8 cellular contexts compared by ENCODE assay signal in genomic region chr10:31134303-31134928, GRCh38.
A peak's percentile ranks its signal among the peaks of the same experiment; 100 is the strongest.
DNase-seq lines count a peak whose midpoint lies in the region; ATAC-seq and TF ChIP-seq lines count a peak whose summit lies in the region.

No MANE protein-coding gene starts in this region.

- CTCF ChIA-PET in PC-3 (lab: Charles Lee) (interaction anchor here (0.6 kb wide), 1 partner anchor 102 kb away, joined by 6 read pairs; the partner anchor contains the start of gene ZNF438), MCF 10A (lab: Yijun Ruan, JAX) (no interaction called here)

- peak; percentile 14 for DNase-seq in activated naive CD4-positive, alpha-beta T cell treated with Interleukin-2 at 50 U/mL for 16 hours
- DNase-seq in activated naive CD4-positive, alpha-beta T cell treated with anti-CD3 and anti-CD28 coated beads, Interleukin-2, amount 50 U/mL, for 16 hours: no peak
- DNase-seq in PC-3 (peak; percentile 85), MCF 10A (ENCODE audit: unreplicated experiment) (peak; percentile 25), iris pigment epithelial cell (ENCODE audit: low read depth) (peak; percentile 92)

- no peaks in the 10 kb centered on the region for H3F3A ChIP-seq in PC-3 (ENCODE audit: low read length, unreplicated experiment)

- H3K36me3 ChIP-seq in PC-3 (ENCODE audit: low read depth, low read length) (no peaks in the 10 kb centered on the region), skeletal muscle tissue (ENCODE audit: control insufficient read depth in 3 of 3, insufficient read depth in 3 of 3, low read length in 3 of 3) (no peaks in the 10 kb centered on the region)

- H3K9me3 Mint-ChIP-seq in MCF 10A (ENCODE audit: unreplicated experiment): no peaks in the 10 kb centered on the region

- H3K79me2 ChIP-seq in PC-3 (ENCODE audit: low read length): no peaks in the 10 kb centered on the region

- ATAC-seq in HG02885 (IDR thresholded peaks at IDR 0.05; ENCODE audit: poor library complexity, unreplicated experiment) (peak; percentile 48), PC-3 (peak; percentile 95), HG03097 (IDR thresholded peaks at IDR 0.05; ENCODE audit: low FRiP score, unreplicated experiment) (no peak)

- H3K4me1 Mint-ChIP-seq in MCF 10A (ENCODE audit: insufficient read depth, unreplicated experiment): no peaks in the 10 kb centered on the region

- H3K9me3 ChIP-seq in PC-3 (ENCODE audit: low read length) (no peaks in the 10 kb centered on the region), skeletal muscle tissue (ENCODE audit: control insufficient read depth in 3 of 3, low read length in 3 of 3) (no peaks in the 10 kb centered on the region)

- BruUV-seq in PC-3 (replicated peaks; lab: Mats Ljungman, UMichigan) (no TSS peak), MCF 10A (replicated peaks; lab: Mats Ljungman, UMichigan) (no TSS peak)

- H3K9ac ChIP-seq in PC-3 (ENCODE audit: low read length) (no peak overlapping the region; the same call in 1 of the 2 replicates), skeletal muscle tissue (ENCODE audit: low read depth in 1 of 3, low read length in 3 of 3) (peak overlapping the region; percentile 78 to 89 (median 85))

- no peaks in the 10 kb centered on the region for H3K9me2 ChIP-seq in PC-3 (replicated peaks; ENCODE audit: low read length)

- no peaks in the 10 kb centered on the region for H3K27me3 ChIP-seq in PC-3 (ENCODE audit: low read length)
- H3K27me3 ChIP-seq in skeletal muscle tissue (ENCODE audit: control insufficient read depth in 3 of 3, insufficient read depth in 3 of 3, low read length in 3 of 3): no peaks in the 10 kb centered on the region

- H3K4me1 ChIP-seq in PC-3 (ENCODE audit: insufficient read depth, low read length) (peaks cover 11% of the 10 kb centered on the region; the same call in 1 of the 2 replicates), skeletal muscle tissue (ENCODE audit: control insufficient read depth in 3 of 3, insufficient read depth in 3 of 3, low read length in 3 of 3) (peaks cover 9 to 16% (median 11%) of the 10 kb centered on the region in 3 donors)

- POLR2A ChIA-PET in PC-3 (lab: Charles Lee; ENCODE audit: unreplicated experiment): interaction anchor here (0.6 kb wide), 1 partner anchor 13 kb away, joined by 4 read pairs; no protein-coding TSS in a partner anchor
- POLR2A ChIA-PET in MCF 10A (lab: Yijun Ruan, JAX): no interaction called here

- H4K20me1 ChIP-seq in PC-3 (ENCODE audit: low read length): no peaks in the 10 kb centered on the region

- H3K4me3 Mint-ChIP-seq in MCF 10A (ENCODE audit: unreplicated experiment): no peak overlapping the region

- TF ChIP-seq CTCF in PC-3 (conservative IDR thresholded peaks at IDR 0.05; ENCODE audit: low read depth, low read length) (no peak), MCF 10A (IDR thresholded peaks at IDR 0.05; ENCODE audit: unreplicated experiment) (no peak)

- H3K27ac Mint-ChIP-seq in MCF 10A (ENCODE audit: low read depth, unreplicated experiment): no peak overlapping the region

- H3K36me3 Mint-ChIP-seq in MCF 10A (ENCODE audit: insufficient read depth, unreplicated experiment): no peaks in the 10 kb centered on the region

- H3K4me3 ChIP-seq in PC-3 (ENCODE audit: low read length) (peak overlapping the region; percentile 40; the same call in 1 of the 2 replicates), skeletal muscle tissue (ENCODE audit: low read length in 3 of 3) (peak overlapping the region; percentile 52 to 76 (median 71))

- H3K27ac ChIP-seq in PC-3 (ENCODE audit: low read length): peak overlapping the region; percentile 48
- H3K27ac ChIP-seq in skeletal muscle tissue (ENCODE audit: low read depth, low read length): peak overlapping the region; percentile 88

- intact Hi-C loops in PC-3 (cut with micrococcal nuclease) (loop anchor here (1.0 to 5.0 kb wide), 2 partner anchors 101 to 352 kb away; no protein-coding TSS in a partner anchor), MCF 10A (cut with micrococcal nuclease) (no loop called here)

- peak overlapping the region; percentile 75 for H3K4me2 ChIP-seq in PC-3 (ENCODE audit: low read length)

- no peaks in the 10 kb centered on the region for H3K27me3 Mint-ChIP-seq in MCF 10A (ENCODE audit: insufficient read depth, unreplicated experiment)

- H2AFZ ChIP-seq in PC-3 (ENCODE audit: low read length): peak overlapping the region; percentile 63
